1 cellular context compared by ENCODE assay signal in the genomic region with DNA sequence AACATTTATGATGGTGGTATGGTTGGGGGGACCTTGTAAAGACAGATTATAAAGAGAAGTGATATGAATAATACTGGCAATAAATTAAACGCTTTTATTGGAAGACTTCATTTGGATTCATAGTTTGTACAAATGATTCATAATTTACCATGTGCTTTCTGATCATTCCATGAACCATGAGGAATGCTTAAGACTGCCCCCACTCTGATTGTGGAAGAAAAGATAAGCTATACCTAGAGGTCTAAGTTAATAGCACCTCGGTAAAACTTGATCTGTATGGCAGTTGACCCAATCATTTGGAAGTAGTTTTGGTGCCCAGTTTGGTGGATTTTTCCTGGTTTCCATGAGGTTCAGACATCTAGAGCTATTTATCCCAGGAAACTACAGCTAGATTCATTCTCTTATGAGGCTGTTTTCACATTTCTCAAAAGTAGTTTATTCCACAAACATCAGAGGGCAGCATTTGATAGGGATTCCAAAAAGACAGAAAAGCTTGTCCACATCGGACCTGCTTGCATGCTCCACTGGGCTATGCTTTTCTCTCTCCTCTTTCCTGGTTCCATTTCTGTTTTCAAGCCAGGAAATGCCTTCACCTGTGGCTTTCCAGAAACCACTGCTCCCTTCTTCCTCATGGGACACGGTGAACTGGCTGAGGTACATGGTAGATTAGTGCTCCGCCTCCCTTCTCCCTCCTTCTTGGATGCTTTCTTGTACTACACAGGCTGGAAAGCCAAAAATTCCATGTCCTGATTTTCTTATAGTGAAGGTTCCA.
TF ChIP-seq lines count a peak whose summit lies in the region.

No MANE protein-coding gene starts in this region.

TF ChIP-seq in H1, 55 proteins besides CTCF, POLR2A, EP300 and RAD21:
- no peak for TF ChIP-seq FOSL1 (IDR thresholded peaks at IDR 0.05; ENCODE audit: insufficient read depth, low read depth, low read length)
- no peak for TF ChIP-seq BCL11A (IDR thresholded peaks at IDR 0.05; ENCODE audit: low read depth in 2 of 2, low read length in 2 of 2)
- TF ChIP-seq CBX8 (IDR thresholded peaks at IDR 0.05; ENCODE audit: borderline replicate concordance, low read depth, low read length) = no peak
- TF ChIP-seq, protein P1, sequence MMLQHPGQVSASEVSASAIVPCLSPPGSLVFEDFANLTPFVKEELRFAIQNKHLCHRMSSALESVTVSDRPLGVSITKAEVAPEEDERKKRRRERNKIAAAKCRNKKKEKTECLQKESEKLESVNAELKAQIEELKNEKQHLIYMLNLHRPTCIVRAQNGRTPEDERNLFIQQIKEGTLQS (IDR thresholded peaks at IDR 0.05; ENCODE audit: insufficient read depth, low read depth, low read length) = no peak
- no peak for TF ChIP-seq NRF1 (IDR thresholded peaks at IDR 0.05; ENCODE audit: low read depth, low read length)
- no peak for TF ChIP-seq TBP (IDR thresholded peaks at IDR 0.05; ENCODE audit: low read depth, low read length)
- TF ChIP-seq POLR2AphosphoS5 (IDR thresholded peaks at IDR 0.05; ENCODE audit: low read depth, low read length) = no peak
- TF ChIP-seq EZH2 (IDR thresholded peaks at IDR 0.05; ENCODE audit: low read depth, low read length, severe bottlenecking) = no peak
- no peak for TF ChIP-seq SP4 (IDR thresholded peaks at IDR 0.05; ENCODE audit: low read length)
- TF ChIP-seq, protein P2, sequence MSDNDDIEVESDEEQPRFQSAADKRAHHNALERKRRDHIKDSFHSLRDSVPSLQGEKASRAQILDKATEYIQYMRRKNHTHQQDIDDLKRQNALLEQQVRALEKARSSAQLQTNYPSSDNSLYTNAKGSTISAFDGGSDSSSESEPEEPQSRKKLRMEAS (IDR thresholded peaks at IDR 0.05) = no peak
